ENCODE assay signal across 12 cellular contexts in the genomic region with DNA sequence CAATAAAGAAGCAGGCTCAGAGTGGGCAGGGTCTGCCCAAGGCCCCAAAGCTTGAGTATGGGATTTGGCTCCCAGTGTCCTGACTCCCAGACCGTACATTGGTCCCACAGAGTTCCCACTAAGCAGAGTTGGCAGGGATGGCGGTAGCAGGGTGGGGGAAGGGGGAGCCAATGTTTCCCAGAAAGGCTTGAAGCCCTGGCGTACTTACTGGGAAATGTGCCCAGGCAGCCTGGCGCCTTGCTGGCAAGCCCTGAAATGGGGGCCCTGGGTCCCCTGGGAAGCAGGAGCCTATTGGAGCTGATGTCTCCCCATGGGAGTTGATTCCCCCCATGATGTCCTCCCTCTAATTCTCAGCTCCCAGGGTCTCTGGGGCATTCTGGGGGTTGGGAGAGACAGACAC. TPM values are rescaled to one million over a fixed set of nuclear protein-coding genes. Genes with fewer than 3 reads are reported as not detected.
DNase-seq lines count a peak whose midpoint lies in the region; ATAC-seq, FAIRE-seq and TF ChIP-seq lines count a peak whose summit lies in the region.
"Had no signal": no experiment of that assay in that cellular context is flagged by ENCODE, and none has a peak within 500 bp of the region (broad histone marks: within the 10 kb centered on the region; RNA-seq: fewer than 3 reads in every experiment).

No MANE protein-coding gene starts in this region.

- no peak; the same call in 2 of the 3 replicates for ATAC-seq in SK-N-SH treated with all-trans-retinoic acid at 6 μM for 48 hours
- ATAC-seq in Right ventricle myocardium superior (ENCODE audit: poor library complexity): peak; percentile 71
- peak; percentile 35 for ATAC-seq in upper lobe of right lung
- no peak for ATAC-seq in GM21381 (IDR thresholded peaks at IDR 0.05; ENCODE audit: unreplicated experiment)
- ATAC-seq: naive thymus-derived CD8-positive, alpha-beta T cell had no signal

- no peak for TF ChIP-seq CTCF in osteoblast (IDR thresholded peaks at IDR 0.05; ENCODE audit: extremely low read depth, low read depth, low read length)
- TF ChIP-seq CTCF in upper lobe of right lung (IDR thresholded peaks at IDR 0.05): no peak

- H3K9me3 ChIP-seq in osteoblast (ENCODE audit: low read depth, low read length) (no peaks in the 10 kb centered on the region), upper lobe of right lung (no peaks in the 10 kb centered on the region)

- DNase-seq in Right ventricle myocardium superior: peak; percentile 87
- DNase-seq in osteoblast (ENCODE audit: insufficient read length, low spot score, missing footprints): peak; percentile 80
- peak; percentile 85 for DNase-seq in upper lobe of right lung
- DNase-seq in urothelium cell line (ENCODE audit: low spot score): no peak
- DNase-seq in NAMALWA (ENCODE audit: low spot score): no peak
- DNase-seq: glutamatergic neuron; GOT3; naive thymus-derived CD8-positive, alpha-beta T cell; NK-92 treated with Interleukin-12 subunit alpha and Interleukin-12 subunit beta, amount 100 ng/mL, for 24 hours; stimulated activated CD4-positive, alpha-beta T cell treated with anti-CD3 and anti-CD28 coated beads, Interleukin-4, amount 100 ng/mL, for 24 hours had no signal

- H3K27ac ChIP-seq in osteoblast (ENCODE audit: low read depth, low read length) (peak overlapping the region; percentile 75), upper lobe of right lung (peak overlapping the region; percentile 82)

- H3K4me1 ChIP-seq in osteoblast (ENCODE audit: insufficient read depth, low read length) (peaks cover 90% of the 10 kb centered on the region), upper lobe of right lung (peaks cover 99% of the 10 kb centered on the region)

- H3K36me3 ChIP-seq in osteoblast (ENCODE audit: insufficient read depth, low read length): peaks cover 6% of the 10 kb centered on the region
- no peaks in the 10 kb centered on the region for H3K36me3 ChIP-seq in upper lobe of right lung

- H3K27me3 ChIP-seq in osteoblast (ENCODE audit: insufficient read depth, low read length) (no peaks in the 10 kb centered on the region), upper lobe of right lung (no peaks in the 10 kb centered on the region)

- H2AFZ ChIP-seq in osteoblast (ENCODE audit: low read length): no peak overlapping the region

- H3K79me2 ChIP-seq in osteoblast (ENCODE audit: insufficient read depth, low read length): peaks cover 94% of the 10 kb centered on the region

- no peak for FAIRE-seq in urothelium cell line (lab: Jason Lieb, UNC)

- peak overlapping the region; percentile 46 for H3K4me2 ChIP-seq in osteoblast (ENCODE audit: insufficient read depth, low read length)

- H4K20me1 ChIP-seq in osteoblast (ENCODE audit: insufficient read depth, low read length): peaks cover 71% of the 10 kb centered on the region

- H3K4me3 ChIP-seq in osteoblast (ENCODE audit: insufficient read depth, low read length) (peak overlapping the region; percentile 12), upper lobe of right lung (no peak overlapping the region)

- intact Hi-C loops in Right ventricle myocardium superior (cut with DNase I): no loop called here
- intact Hi-C loops in upper lobe of right lung (cut with DNase I): no loop called here

TF ChIP-seq in SK-N-SH treated with all-trans-retinoic acid at 6 μM for 48 hours, 23 proteins besides CTCF, POLR2A, EP300 and RAD21:
- TF ChIP-seq ISL1 (CRISPR knock-in tag; IDR thresholded peaks at IDR 0.05) (no peak), ZFP3 (CRISPR knock-in tag; IDR thresholded peaks at IDR 0.05) (peak; percentile 67; the same call in 1 of the 2 replicates), ZNF565 (CRISPR knock-in tag; conservative IDR thresholded peaks at IDR 0.05; ENCODE audit: low read depth) (no peak)

RNA-seq across cellular contexts. Expression of a gene that starts 9.3 kb away (rescaled TPM):
- total RNA-seq in Right ventricle myocardium superior (51.5 TPM), osteoblast (50.1 and 67.0 TPM in 2 replicates), upper lobe of right lung (74.5 TPM)
- total RNA-seq: naive thymus-derived CD8-positive, alpha-beta T cell had no signal

RNA-seq across cellular contexts. Expression of a gene that starts 45.2 kb away (rescaled TPM):
- total RNA-seq in Right ventricle myocardium superior (2.1 TPM), osteoblast (0.72 and 1.8 TPM in 2 replicates), upper lobe of right lung (3.2 TPM)

RNA-seq across cellular contexts. Expression of a gene that starts 58.8 kb away (rescaled TPM):
- 1.3 TPM for total RNA-seq in Right ventricle myocardium superior
- total RNA-seq in osteoblast: 2.9 and 4.0 TPM in 2 replicates
- 11.7 TPM for total RNA-seq in upper lobe of right lung

Comparison
In these comparisons a context has a peak if more than half of its experiments do, and no peak if none do; other contexts are left out.
1. ATAC-seq: peak in Right ventricle myocardium superior (single experiment) and upper lobe of right lung (single experiment); none in SK-N-SH treated with all-trans-retinoic acid at 6 μM for 48 hours (single experiment) and GM21381 (single experiment).
2. DNase-seq: peak in Right ventricle myocardium superior (single experiment), osteoblast (single experiment) and upper lobe of right lung (single experiment); none in urothelium cell line (single experiment) and NAMALWA (single experiment).